Comparison of ENCODE assay signal across 8 cellular contexts in the genomic region with DNA sequence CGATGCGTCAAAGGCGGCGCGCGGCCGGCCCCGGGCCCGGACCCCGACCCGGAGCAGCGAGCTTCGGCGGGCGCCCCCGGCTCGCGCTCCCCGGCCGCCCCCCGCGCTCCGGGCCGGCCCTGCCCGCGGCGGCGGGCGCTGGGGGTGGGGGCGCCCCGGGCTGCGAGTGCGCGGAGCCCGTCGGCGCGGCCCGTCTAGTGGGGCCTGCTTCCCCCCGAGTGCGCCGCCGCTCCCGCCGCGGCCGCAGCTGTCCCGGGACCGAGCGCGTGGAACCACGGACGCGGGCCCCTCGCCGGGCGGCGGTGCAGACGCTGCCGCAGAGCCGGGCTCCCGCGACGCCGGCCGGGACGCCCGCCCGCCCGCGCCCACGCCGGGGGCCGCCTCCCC. TPM values are rescaled to one million over a fixed set of nuclear protein-coding genes. Genes with fewer than 3 reads are reported as not detected.
DNase-seq lines count a peak whose midpoint lies in the region; ATAC-seq, FAIRE-seq and TF ChIP-seq lines count a peak whose summit lies in the region.

No MANE protein-coding gene starts in this region.

- no peak for TF ChIP-seq POLR2A in transverse colon (IDR thresholded peaks at IDR 0.05)

- CTCF ChIA-PET in activated B cell treated with CpG ODN at 0.5 μM for 24 hours (lab: Charles Lee): no interaction called here

- TF ChIP-seq CTCF in activated B cell treated with CpG ODN at 0.5 μM for 24 hours (IDR thresholded peaks at IDR 0.05): no peak
- no peak for TF ChIP-seq CTCF in kidney (IDR thresholded peaks at IDR 0.05; ENCODE audit: borderline replicate concordance, extremely low read depth, insufficient read depth)
- no peak for TF ChIP-seq CTCF in transverse colon (IDR thresholded peaks at IDR 0.05)

- in situ Hi-C loops in transverse colon (cut with MboI; ENCODE audit: low pct_ligation_motif_present in 1 of 4, low pct_unique_long_range_greater_than_20kb in 1 of 4, low sequenced_read_pairs in 3 of 4): loop anchor here in 2 of 4 donors (25.0 kb wide), 1 partner anchor 104 kb away; no protein-coding TSS in a partner anchor

- no peaks in the 10 kb centered on the region for H3K36me3 ChIP-seq in kidney (ENCODE audit: control insufficient read depth in 1 of 2, insufficient read depth in 2 of 2, low read length in 2 of 2)
- no peaks in the 10 kb centered on the region for H3K36me3 ChIP-seq in transverse colon

- no peak for FAIRE-seq in kidney (lab: Jason Lieb, UNC)

- H3K4me1 ChIP-seq in kidney (ENCODE audit: control insufficient read depth in 1 of 2, insufficient read depth in 1 of 2, low read depth in 1 of 2, low read length in 2 of 2) (peaks cover 3 to 31% of the 10 kb centered on the region in 2 donors), transverse colon (peaks cover 10 to 53% (median 44%) of the 10 kb centered on the region in 4 donors)

- no peak for ATAC-seq in stimulated activated naive CD8-positive, alpha-beta T cell treated with anti-CD3 and anti-CD28 coated beads, Interleukin-15, Interleukin-2, amounts not matched to agents 100 U/mL and 50 U/mL, for 24 hours
- ATAC-seq in activated B cell treated with CpG ODN at 0.5 μM for 24 hours (ENCODE audit: low read depth): peak; percentile 25

- no peak for DNase-seq in stimulated activated naive CD8-positive, alpha-beta T cell treated with anti-CD3 and anti-CD28 coated beads, Interleukin-15, Interleukin-2, amounts not matched to agents 100 U/mL and 50 U/mL, for 24 hours
- DNase-seq in activated B cell treated with CpG ODN at 0.5 μM for 24 hours (no peak), kidney (peak; percentile 70), transverse colon (no peak), NCI-H82 (lab: John Stamatoyannopoulos, UW) (no peak), iPS-NIHi11 (ENCODE audit: low spot score) (no peak), GM19240 (ENCODE audit: insufficient read length, low spot score) (no peak)

- WGBS in transverse colon (ENCODE audit: low coverage in 1 of 2), 2 donors: 2% methylated on average over 22 of the region's 74 CpGs; no CpG with 5 or more reads in 1 of the 2 donors

- H3K4me1 Mint-ChIP-seq in stimulated activated naive CD8-positive, alpha-beta T cell treated with anti-CD3 and anti-CD28 coated beads, Interleukin-15, Interleukin-2, amounts not matched to agents 100 ng/mL and 50 ng/mL, for 24 hours (ENCODE audit: low read depth): peaks cover 43% of the 10 kb centered on the region
- peaks cover 8% of the 10 kb centered on the region for H3K4me1 Mint-ChIP-seq in activated B cell treated with CpG ODN at 0.5 μM for 24 hours

- H3K9me3 Mint-ChIP-seq in stimulated activated naive CD8-positive, alpha-beta T cell treated with anti-CD3 and anti-CD28 coated beads, Interleukin-15, Interleukin-2, amounts not matched to agents 100 ng/mL and 50 ng/mL, for 24 hours: no peaks in the 10 kb centered on the region
- no peaks in the 10 kb centered on the region for H3K9me3 Mint-ChIP-seq in activated B cell treated with CpG ODN at 0.5 μM for 24 hours

- peaks cover 4% of the 10 kb centered on the region for H3K36me3 Mint-ChIP-seq in stimulated activated naive CD8-positive, alpha-beta T cell treated with anti-CD3 and anti-CD28 coated beads, Interleukin-15, Interleukin-2, amounts not matched to agents 100 ng/mL and 50 ng/mL, for 24 hours (ENCODE audit: low read depth)
- H3K36me3 Mint-ChIP-seq in activated B cell treated with CpG ODN at 0.5 μM for 24 hours (ENCODE audit: low read depth): no peaks in the 10 kb centered on the region

- H3K27me3 Mint-ChIP-seq in stimulated activated naive CD8-positive, alpha-beta T cell treated with anti-CD3 and anti-CD28 coated beads, Interleukin-15, Interleukin-2, amounts not matched to agents 100 ng/mL and 50 ng/mL, for 24 hours: peaks cover 13% of the 10 kb centered on the region
- H3K27me3 Mint-ChIP-seq in activated B cell treated with CpG ODN at 0.5 μM for 24 hours: peaks cover 4% of the 10 kb centered on the region

- no peak for TF ChIP-seq EP300 in transverse colon (IDR thresholded peaks at IDR 0.05; ENCODE audit: low read depth)

- POLR2A ChIA-PET in activated B cell treated with CpG ODN at 0.5 μM for 24 hours (lab: Charles Lee): interaction anchor here (1.1 kb wide), 1 partner anchor 138 kb away, joined by 4 read pairs; no protein-coding TSS in a partner anchor

- intact Hi-C loops in activated B cell treated with CpG ODN at 0.5 μM for 24 hours (cut with micrococcal nuclease) (loop anchor here (2.0 to 5.0 kb wide), 3 partner anchors 66 to 191 kb away; no protein-coding TSS in a partner anchor), kidney (cut with DNase I) (no loop called here), transverse colon (cut with DNase I; ENCODE audit: low total_unique reads) (loop anchor here (5.0 to 10.0 kb wide), 3 partner anchors 136 to 179 kb away; no protein-coding TSS in a partner anchor)

- no peak overlapping the region for H3K27ac Mint-ChIP-seq in stimulated activated naive CD8-positive, alpha-beta T cell treated with anti-CD3 and anti-CD28 coated beads, Interleukin-15, Interleukin-2, amounts not matched to agents 100 ng/mL and 50 ng/mL, for 24 hours
- H3K27ac Mint-ChIP-seq in activated B cell treated with CpG ODN at 0.5 μM for 24 hours: no peak overlapping the region

- no peak overlapping the region for H3K27ac ChIP-seq in kidney (ENCODE audit: low read depth in 2 of 2, low read length in 2 of 2)
- H3K27ac ChIP-seq in transverse colon: peak overlapping the region; percentile 78 to 82 (median 79)

- H3K9me3 ChIP-seq in kidney (ENCODE audit: control insufficient read depth in 1 of 2, low read length in 2 of 2) (no peaks in the 10 kb centered on the region), transverse colon (no peaks in the 10 kb centered on the region)

- H3K9ac ChIP-seq in kidney (ENCODE audit: low read length in 2 of 2): no peak overlapping the region

- peak overlapping the region; percentile 79 for H3K4me3 Mint-ChIP-seq in stimulated activated naive CD8-positive, alpha-beta T cell treated with anti-CD3 and anti-CD28 coated beads, Interleukin-15, Interleukin-2, amounts not matched to agents 100 ng/mL and 50 ng/mL, for 24 hours
- peak overlapping the region; percentile 71 for H3K4me3 Mint-ChIP-seq in activated B cell treated with CpG ODN at 0.5 μM for 24 hours

- no peaks in the 10 kb centered on the region for H3K27me3 ChIP-seq in transverse colon

- H3K4me3 ChIP-seq in kidney (ENCODE audit: low read length in 2 of 2): peak overlapping the region in 1 of 2 donors; percentile 67
- peak overlapping the region; percentile 61 to 83 (median 70) for H3K4me3 ChIP-seq in transverse colon

RNA-seq across cellular contexts. Expression of gene ADCY9, which starts 0.3 kb away (rescaled TPM):
- 1.3 and 2.0 TPM in 2 replicates for total RNA-seq in activated B cell treated with CpG ODN at 0.5 μM for 24 hours
- total RNA-seq in kidney: 23.7 TPM
- polyA plus RNA-seq in kidney (ENCODE audit: insufficient read depth, low read depth, low replicate concordance): 6.8 TPM
- 10 to 100 TPM; 33.7 to 46.0 (median 37.2) TPM for total RNA-seq in transverse colon

Comparison
In these comparisons a context has a peak if more than half of its experiments do, and no peak if none do; other contexts are left out.
1. H3K27ac ChIP-seq: peak in transverse colon (4 of 4); none in kidney (0 of 2).